17 cellular contexts compared by ENCODE assay signal in genomic region chr1:67716800-67717199, GRCh38. TPM values are rescaled to one million over a fixed set of nuclear protein-coding genes. Genes with fewer than 3 reads are reported as not detected.
DNase-seq lines count a peak whose midpoint lies in the region; ATAC-seq and TF ChIP-seq lines count a peak whose summit lies in the region.
"Had no signal": no experiment of that assay in that cellular context is flagged by ENCODE, and none has a peak within 500 bp of the region (broad histone marks: within the 10 kb centered on the region; RNA-seq: fewer than 3 reads in every experiment).

No MANE protein-coding gene starts in this region.

- TF ChIP-seq RAD21 in Ishikawa (IDR thresholded peaks at IDR 0.05; ENCODE audit: low read depth): no peak

- in situ Hi-C loops in astrocyte of the spinal cord (cut with HindIII; ENCODE audit: low sequenced_read_pairs): no loop called here

- no peak for TF ChIP-seq EP300 in Ishikawa (IDR thresholded peaks at IDR 0.05; ENCODE audit: borderline replicate concordance)

- H3K4me1 Mint-ChIP-seq in activated CD4-positive, alpha-beta memory T cell treated with anti-CD3 and anti-CD28 coated beads for 36 hours (ENCODE audit: low read depth): no peaks in the 10 kb centered on the region
- H3K4me1 Mint-ChIP-seq: CD8-positive, alpha-beta memory T cell had no signal

- CTCF ChIA-PET in activated CD4-positive, alpha-beta memory T cell treated with anti-CD3 and anti-CD28 coated beads for 36 hours (lab: Charles Lee): interaction anchor here (1.7 kb wide), 1 partner anchor 155 kb away, joined by 3 read pairs; no protein-coding TSS in a partner anchor

- no peak overlapping the region for H3K4me3 ChIP-seq in astrocyte of the spinal cord (ENCODE audit: low read depth, low read length)
- H3K4me3 ChIP-seq: cardiac muscle cell, GM12878, lower lobe of right lung, testis had no signal

- no peaks in the 10 kb centered on the region for H3K9me3 Mint-ChIP-seq in activated CD4-positive, alpha-beta memory T cell treated with anti-CD3 and anti-CD28 coated beads for 36 hours
- H3K9me3 Mint-ChIP-seq: activated T-helper 1 cell treated with anti-CD3 and anti-CD28 coated beads, Interleukin-12 subunit alpha, Interleukin-12 subunit beta, Interleukin-2, Interleukin-4 antibody, amounts not matched to agents 30 ng/mL and 10 ng/mL and 1 ng/mL, durations not matched to agents 14 hours and 24 hours and 36 hours; CD8-positive, alpha-beta memory T cell had no signal

- intact Hi-C loops in left colon (cut with DNase I, micrococcal nuclease): no loop called here
- intact Hi-C loops in activated CD4-positive, alpha-beta memory T cell treated with anti-CD3 and anti-CD28 coated beads for 36 hours (cut with micrococcal nuclease): no loop called here

- peak; percentile 27 for DNase-seq in AG20443 (ENCODE audit: low spot score)
- peak; percentile 32 for DNase-seq in astrocyte of the spinal cord (ENCODE audit: low read depth, low spot score)
- peak; percentile 54 to 67 for DNase-seq in left colon
- no peak for DNase-seq in activated CD4-positive, alpha-beta memory T cell treated with anti-CD3 and anti-CD28 coated beads for 36 hours
- no peak for DNase-seq in SIG-M5 treated with dmso at 0.1 percent for 504 hours (lab: John Stamatoyannopoulos, UW; ENCODE audit: unreplicated experiment)
- DNase-seq in stimulated activated CD4-positive, alpha-beta T cell treated with anti-CD3 and anti-CD28 coated beads, Interleukin-4, amount 100 ng/mL, for 4 hours: no peak
- DNase-seq: activated CD4-positive, CD25-positive, alpha-beta regulatory T cell; CD8-positive, alpha-beta memory T cell; glutamatergic neuron; lower lobe of right lung; NCI-H1436; testis had no signal

- ATAC-seq in left colon (peak; percentile 66), GM21717 (IDR thresholded peaks at IDR 0.05; ENCODE audit: unreplicated experiment) (no peak)
- ATAC-seq: GM12878, lower lobe of right lung had no signal

- H3K4me3 Mint-ChIP-seq in activated CD4-positive, alpha-beta memory T cell treated with anti-CD3 and anti-CD28 coated beads for 36 hours: no peak overlapping the region
- H3K4me3 Mint-ChIP-seq: activated T-helper 1 cell treated with anti-CD3 and anti-CD28 coated beads, Interleukin-12 subunit alpha, Interleukin-12 subunit beta, Interleukin-2, Interleukin-4 antibody, amounts not matched to agents 30 ng/mL and 10 ng/mL and 1 ng/mL, durations not matched to agents 14 hours and 24 hours and 36 hours; CD8-positive, alpha-beta memory T cell had no signal

- POLR2A ChIA-PET in activated CD4-positive, alpha-beta memory T cell treated with anti-CD3 and anti-CD28 coated beads for 36 hours (lab: Charles Lee): no interaction called here

- H3K36me3 Mint-ChIP-seq in activated CD4-positive, alpha-beta memory T cell treated with anti-CD3 and anti-CD28 coated beads for 36 hours: no peaks in the 10 kb centered on the region
- H3K36me3 Mint-ChIP-seq: CD8-positive, alpha-beta memory T cell had no signal

- no peak for TF ChIP-seq CTCF in astrocyte of the spinal cord (IDR thresholded peaks at IDR 0.05; ENCODE audit: low read depth, low read length)

- H3K27ac Mint-ChIP-seq in activated CD4-positive, alpha-beta memory T cell treated with anti-CD3 and anti-CD28 coated beads for 36 hours: no peak overlapping the region
- H3K27ac Mint-ChIP-seq: activated T-helper 1 cell treated with anti-CD3 and anti-CD28 coated beads, Interleukin-12 subunit alpha, Interleukin-12 subunit beta, Interleukin-2, Interleukin-4 antibody, amounts not matched to agents 30 ng/mL and 10 ng/mL and 1 ng/mL, durations not matched to agents 14 hours and 24 hours and 36 hours; CD8-positive, alpha-beta memory T cell had no signal

- H3K27me3 Mint-ChIP-seq in activated CD4-positive, alpha-beta memory T cell treated with anti-CD3 and anti-CD28 coated beads for 36 hours: no peaks in the 10 kb centered on the region

TF ChIP-seq in Ishikawa, 13 proteins besides CTCF, POLR2A, EP300 and RAD21:
- TF ChIP-seq TEAD4 (IDR thresholded peaks at IDR 0.05): no peak
- no peak for TF ChIP-seq FOXM1 (IDR thresholded peaks at IDR 0.05; ENCODE audit: borderline replicate concordance, low read depth)
- TF ChIP-seq REST (IDR thresholded peaks at IDR 0.05; ENCODE audit: low read depth): no peak
- TF ChIP-seq TCF12 (IDR thresholded peaks at IDR 0.05; ENCODE audit: low read depth): no peak
- TF ChIP-seq YY1 (IDR thresholded peaks at IDR 0.05; ENCODE audit: low read depth): no peak
- TF ChIP-seq TAF1 (IDR thresholded peaks at IDR 0.05; ENCODE audit: low read depth): no peak
- no peak for TF ChIP-seq CREB1 (IDR thresholded peaks at IDR 0.05; ENCODE audit: low read depth)
- peak; percentile 77 for TF ChIP-seq NFIC (IDR thresholded peaks at IDR 0.05)
- TF ChIP-seq EGR1 (IDR thresholded peaks at IDR 0.05): no peak
- peak; percentile 66 for TF ChIP-seq CEBPB (IDR thresholded peaks at IDR 0.05)
- TF ChIP-seq, protein P1, sequence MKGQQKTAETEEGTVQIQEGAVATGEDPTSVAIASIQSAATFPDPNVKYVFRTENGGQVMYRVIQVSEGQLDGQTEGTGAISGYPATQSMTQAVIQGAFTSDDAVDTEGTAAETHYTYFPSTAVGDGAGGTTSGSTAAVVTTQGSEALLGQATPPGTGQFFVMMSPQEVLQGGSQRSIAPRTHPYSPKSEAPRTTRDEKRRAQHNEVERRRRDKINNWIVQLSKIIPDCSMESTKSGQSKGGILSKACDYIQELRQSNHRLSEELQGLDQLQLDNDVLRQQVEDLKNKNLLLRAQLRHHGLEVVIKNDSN (IDR thresholded peaks at IDR 0.05): no peak
- TF ChIP-seq ZBTB7A (IDR thresholded peaks at IDR 0.05; ENCODE audit: low read depth): no peak
- no peak for TF ChIP-seq MAX (IDR thresholded peaks at IDR 0.05)

RNA-seq across cellular contexts. Expression of gene GADD45A, which starts 31.8 kb away (rescaled TPM):
- total RNA-seq in left colon: 10 to 100 TPM; 43.4 to 49.7 TPM
- total RNA-seq in activated CD4-positive, alpha-beta memory T cell treated with anti-CD3 and anti-CD28 coated beads for 36 hours: 10 to 100 TPM; 36.2 to 39.1 TPM

Comparison
In these comparisons a context has a peak if more than half of its experiments do, and no peak if none do; other contexts are left out.
1. DNase-seq: peak in AG20443 (single experiment), astrocyte of the spinal cord (single experiment) and left colon (2 of 2); none in activated CD4-positive, alpha-beta memory T cell treated with anti-CD3 and anti-CD28 coated beads for 36 hours (single experiment), SIG-M5 treated with dmso at 0.1 percent for 504 hours (single experiment) and stimulated activated CD4-positive, alpha-beta T cell treated with anti-CD3 and anti-CD28 coated beads, Interleukin-4, amount 100 ng/mL, for 4 hours (0 of 2).